In the genomic region with DNA sequence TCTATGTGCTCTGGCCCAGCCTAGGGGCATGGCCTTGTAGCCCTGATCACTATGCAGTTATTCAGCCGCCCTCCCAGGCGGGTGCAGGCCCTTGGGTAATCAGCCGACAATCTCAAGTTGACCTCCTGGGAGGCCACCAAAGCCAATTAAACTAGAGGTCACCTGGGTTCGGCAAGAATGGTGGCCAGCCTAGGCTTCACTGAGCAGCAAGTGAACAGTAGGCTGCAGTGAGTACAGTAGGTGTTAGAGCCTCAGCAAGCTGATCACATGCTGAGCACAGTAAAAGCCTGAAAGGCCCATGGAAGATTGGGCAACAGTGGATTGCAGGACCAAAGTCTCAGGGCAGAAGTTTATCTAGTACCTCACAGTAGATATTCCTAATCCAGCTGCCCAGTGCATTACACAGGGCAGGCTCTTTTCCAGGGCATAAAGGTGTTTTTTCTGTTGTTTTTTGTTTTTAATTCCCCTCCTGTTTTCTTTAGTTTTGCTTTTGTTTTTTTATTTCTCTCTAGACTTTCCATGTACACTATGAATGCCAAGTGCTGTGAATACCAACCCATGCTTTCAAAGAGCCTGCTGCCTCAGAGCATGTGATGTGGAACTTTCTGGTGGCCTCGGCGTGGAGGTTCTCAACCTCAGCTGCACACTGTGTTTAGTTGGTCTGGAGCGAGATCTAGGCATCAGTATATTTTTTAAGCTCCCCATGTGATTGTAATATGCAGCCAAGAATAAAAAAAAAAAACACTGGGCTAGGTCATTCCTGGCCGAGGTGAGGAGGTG, we compare ENCODE assay signal across 1 cellular context.
TF ChIP-seq lines count a peak whose summit lies in the region.

No MANE protein-coding gene starts in this region.

TF ChIP-seq in HepG2, 621 proteins besides CTCF, POLR2A, EP300 and RAD21 (continued from another document and continues in another):
- TF ChIP-seq ZBTB4 (CRISPR knock-in tag; IDR thresholded peaks at IDR 0.05; ENCODE audit: borderline replicate concordance), result peak; percentile 81; the same call in 1 of the 2 replicates
- TF ChIP-seq ZNF414 (CRISPR knock-in tag; IDR thresholded peaks at IDR 0.05), result peak; percentile 97
- TF ChIP-seq, protein P1, sequence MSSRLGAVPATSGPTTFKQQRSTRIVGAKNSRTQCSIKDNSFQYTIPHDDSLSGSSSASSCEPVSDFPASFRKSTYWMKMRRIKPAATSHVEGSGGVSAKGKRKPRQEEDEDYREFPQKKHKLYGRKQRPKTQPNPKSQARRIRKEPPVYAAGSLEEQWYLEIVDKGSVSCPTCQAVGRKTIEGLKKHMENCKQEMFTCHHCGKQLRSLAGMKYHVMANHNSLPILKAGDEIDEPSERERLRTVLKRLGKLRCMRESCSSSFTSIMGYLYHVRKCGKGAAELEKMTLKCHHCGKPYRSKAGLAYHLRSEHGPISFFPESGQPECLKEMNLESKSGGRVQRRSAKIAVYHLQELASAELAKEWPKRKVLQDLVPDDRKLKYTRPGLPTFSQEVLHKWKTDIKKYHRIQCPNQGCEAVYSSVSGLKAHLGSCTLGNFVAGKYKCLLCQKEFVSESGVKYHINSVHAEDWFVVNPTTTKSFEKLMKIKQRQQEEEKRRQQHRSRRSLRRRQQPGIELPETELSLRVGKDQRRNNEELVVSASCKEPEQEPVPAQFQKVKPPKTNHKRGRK (CRISPR knock-in tag; IDR thresholded peaks at IDR 0.05), result no peak
- TF ChIP-seq PPARG (CRISPR knock-in tag; conservative IDR thresholded peaks at IDR 0.05), result peak; percentile 78; the same call in 1 of the 2 replicates
- no peak for TF ChIP-seq PRMT3 (CRISPR knock-in tag; IDR thresholded peaks at IDR 0.05; ENCODE audit: borderline replicate concordance, low read depth)
- TF ChIP-seq, protein P2, sequence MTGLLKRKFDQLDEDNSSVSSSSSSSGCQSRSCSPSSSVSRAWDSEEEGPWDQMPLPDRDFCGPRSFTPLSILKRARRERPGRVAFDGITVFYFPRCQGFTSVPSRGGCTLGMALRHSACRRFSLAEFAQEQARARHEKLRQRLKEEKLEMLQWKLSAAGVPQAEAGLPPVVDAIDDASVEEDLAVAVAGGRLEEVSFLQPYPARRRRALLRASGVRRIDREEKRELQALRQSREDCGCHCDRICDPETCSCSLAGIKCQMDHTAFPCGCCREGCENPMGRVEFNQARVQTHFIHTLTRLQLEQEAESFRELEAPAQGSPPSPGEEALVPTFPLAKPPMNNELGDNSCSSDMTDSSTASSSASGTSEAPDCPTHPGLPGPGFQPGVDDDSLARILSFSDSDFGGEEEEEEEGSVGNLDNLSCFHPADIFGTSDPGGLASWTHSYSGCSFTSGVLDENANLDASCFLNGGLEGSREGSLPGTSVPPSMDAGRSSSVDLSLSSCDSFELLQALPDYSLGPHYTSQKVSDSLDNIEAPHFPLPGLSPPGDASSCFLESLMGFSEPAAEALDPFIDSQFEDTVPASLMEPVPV (CRISPR knock-in tag; IDR thresholded peaks at IDR 0.05), result 0 out of 2 replicates have a peak, but pooled peaks have one; percentile 53
- no peak for TF ChIP-seq ZNF180 (CRISPR knock-in tag; IDR thresholded peaks at IDR 0.05; ENCODE audit: borderline replicate concordance, low read depth)
- no peak for TF ChIP-seq ZNF44 (CRISPR knock-in tag; IDR thresholded peaks at IDR 0.05)
- TF ChIP-seq HMGXB4 (CRISPR knock-in tag; IDR thresholded peaks at IDR 0.05; ENCODE audit: borderline replicate concordance in 1 of 2, low read depth in 1 of 2), result peak; percentile 62 to 64; a peak in 2 of 4 replicates
- TF ChIP-seq, protein P3, sequence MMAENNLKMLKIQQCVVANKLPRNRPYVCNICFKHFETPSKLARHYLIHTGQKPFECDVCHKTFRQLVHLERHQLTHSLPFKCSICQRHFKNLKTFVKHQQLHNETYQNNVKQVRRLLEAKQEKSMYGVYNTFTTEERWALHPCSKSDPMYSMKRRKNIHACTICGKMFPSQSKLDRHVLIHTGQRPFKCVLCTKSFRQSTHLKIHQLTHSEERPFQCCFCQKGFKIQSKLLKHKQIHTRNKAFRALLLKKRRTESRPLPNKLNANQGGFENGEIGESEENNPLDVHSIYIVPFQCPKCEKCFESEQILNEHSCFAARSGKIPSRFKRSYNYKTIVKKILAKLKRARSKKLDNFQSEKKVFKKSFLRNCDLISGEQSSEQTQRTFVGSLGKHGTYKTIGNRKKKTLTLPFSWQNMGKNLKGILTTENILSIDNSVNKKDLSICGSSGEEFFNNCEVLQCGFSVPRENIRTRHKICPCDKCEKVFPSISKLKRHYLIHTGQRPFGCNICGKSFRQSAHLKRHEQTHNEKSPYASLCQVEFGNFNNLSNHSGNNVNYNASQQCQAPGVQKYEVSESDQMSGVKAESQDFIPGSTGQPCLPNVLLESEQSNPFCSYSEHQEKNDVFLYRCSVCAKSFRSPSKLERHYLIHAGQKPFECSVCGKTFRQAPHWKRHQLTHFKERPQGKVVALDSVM (CRISPR knock-in tag; IDR thresholded peaks at IDR 0.05), result peak; percentile 84
- TF ChIP-seq PRDM4 (CRISPR knock-in tag; IDR thresholded peaks at IDR 0.05; ENCODE audit: borderline replicate concordance), result no peak
- peak; percentile 79; the same call in 1 of the 2 replicates for TF ChIP-seq HES4 (CRISPR knock-in tag; IDR thresholded peaks at IDR 0.05; ENCODE audit: borderline replicate concordance)
- TF ChIP-seq GPBP1L1 (CRISPR knock-in tag; IDR thresholded peaks at IDR 0.05), result no peak
- 0 out of 2 replicates have a peak, but pooled peaks have one; percentile 41 for TF ChIP-seq ZNF354B (CRISPR knock-in tag; IDR thresholded peaks at IDR 0.05)
- peak; percentile 97; the same call in 1 of the 2 replicates for TF ChIP-seq REPIN1 (CRISPR knock-in tag; IDR thresholded peaks at IDR 0.05; ENCODE audit: borderline replicate concordance, low read depth)
- TF ChIP-seq NFE2L2 (IDR thresholded peaks at IDR 0.05; ENCODE audit: low read length), result no peak
- no peak for TF ChIP-seq CREBL2 (CRISPR knock-in tag; IDR thresholded peaks at IDR 0.05; ENCODE audit: borderline replicate concordance)
- no peak; the same call in 1 of the 2 replicates for TF ChIP-seq ZFP36L1 (CRISPR knock-in tag; IDR thresholded peaks at IDR 0.05)
- TF ChIP-seq RBM22 (optimal IDR thresholded peaks at IDR 0.05; ENCODE audit: low read length), result no peak
- 0 out of 2 replicates have a peak, but pooled peaks have one; percentile 6 for TF ChIP-seq HNF1B (CRISPR knock-in tag; IDR thresholded peaks at IDR 0.05)
- TF ChIP-seq HIVEP1 (CRISPR knock-in tag; IDR thresholded peaks at IDR 0.05), result peak; percentile 89; the same call in 1 of the 2 replicates
- peak; percentile 74; the same call in 1 of the 2 replicates for TF ChIP-seq SIX4 (CRISPR knock-in tag; IDR thresholded peaks at IDR 0.05)
- peak; percentile 92 for TF ChIP-seq MTA1 (CRISPR knock-in tag; IDR thresholded peaks at IDR 0.05; ENCODE audit: borderline replicate concordance)
- peak; percentile 29; the same call in 1 of the 2 replicates for TF ChIP-seq ZNF737 (CRISPR knock-in tag; IDR thresholded peaks at IDR 0.05; ENCODE audit: borderline replicate concordance)
- no peak for TF ChIP-seq ZNF382 (CRISPR knock-in tag; IDR thresholded peaks at IDR 0.05; ENCODE audit: borderline replicate concordance)
- peak; percentile 91 for TF ChIP-seq ELF3 (CRISPR knock-in tag; IDR thresholded peaks at IDR 0.05)
- no peak for TF ChIP-seq CC2D1A (CRISPR knock-in tag; IDR thresholded peaks at IDR 0.05)
- TF ChIP-seq E2F5 (CRISPR knock-in tag; conservative IDR thresholded peaks at IDR 0.05), result no peak
- TF ChIP-seq, protein P4, sequence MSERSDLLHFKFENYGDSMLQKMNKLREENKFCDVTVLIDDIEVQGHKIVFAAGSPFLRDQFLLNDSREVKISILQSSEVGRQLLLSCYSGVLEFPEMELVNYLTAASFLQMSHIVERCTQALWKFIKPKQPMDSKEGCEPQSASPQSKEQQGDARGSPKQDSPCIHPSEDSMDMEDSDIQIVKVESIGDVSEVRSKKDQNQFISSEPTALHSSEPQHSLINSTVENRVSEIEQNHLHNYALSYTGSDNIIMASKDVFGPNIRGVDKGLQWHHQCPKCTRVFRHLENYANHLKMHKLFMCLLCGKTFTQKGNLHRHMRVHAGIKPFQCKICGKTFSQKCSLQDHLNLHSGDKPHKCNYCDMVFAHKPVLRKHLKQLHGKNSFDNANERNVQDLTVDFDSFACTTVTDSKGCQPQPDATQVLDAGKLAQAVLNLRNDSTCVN (CRISPR knock-in tag; IDR thresholded peaks at IDR 0.05; ENCODE audit: borderline replicate concordance), result peak; percentile 87
- TF ChIP-seq TAF15 (IDR thresholded peaks at IDR 0.05; ENCODE audit: low read depth, low read length, poor library complexity, severe bottlenecking), result no peak
- TF ChIP-seq SIN3A (IDR thresholded peaks at IDR 0.05; ENCODE audit: borderline replicate concordance, low read depth, low read length), result no peak
